12 cellular contexts compared by ENCODE assay signal in genomic region chr18:12862467-12862866, GRCh38. TPM values are rescaled to one million over a fixed set of nuclear protein-coding genes. Genes with fewer than 3 reads are reported as not detected.
A peak's percentile ranks its signal among the peaks of the same experiment; 100 is the strongest.
DNase-seq lines count a peak whose midpoint lies in the region; ATAC-seq, FAIRE-seq and TF ChIP-seq lines count a peak whose summit lies in the region.
"Had no signal": no experiment of that assay in that cellular context is flagged by ENCODE, and none has a peak within 500 bp of the region (broad histone marks: within the 10 kb centered on the region; RNA-seq: fewer than 3 reads in every experiment).

No MANE protein-coding gene starts in this region.

- no peak overlapping the region for H3K4me3 ChIP-seq in dorsolateral prefrontal cortex

- intact Hi-C loops in dorsolateral prefrontal cortex (cut with DNase I), result no loop called here

- H3K9me3 Mint-ChIP-seq in stimulated activated memory B cell treated with anti-CD40 and anti-IgM and Interleukin-4, amounts not matched to agents 10 μg/mL and 1 μg/mL and 100 μg/mL, for 72 hours, result no peaks in the 10 kb centered on the region
- H3K9me3 Mint-ChIP-seq: activated naive CD4-positive, alpha-beta T cell treated with anti-CD3 and anti-CD28 coated beads, Interleukin-2, amount 50 U/mL, for 24 hours had no signal

- TF ChIP-seq CTCF in dorsolateral prefrontal cortex (IDR thresholded peaks at IDR 0.05 in 54 of 56, conservative IDR thresholded peaks at IDR 0.05 in 2 of 56; ENCODE audit: low read depth in 1 of 56, partially characterized antibody in 56 of 56), result no peak

- peaks cover 8% of the 10 kb centered on the region for H3K36me3 Mint-ChIP-seq in stimulated activated memory B cell treated with anti-CD40 and anti-IgM and Interleukin-4, amounts not matched to agents 10 μg/mL and 1 μg/mL and 100 μg/mL, for 72 hours

- H3K4me3 Mint-ChIP-seq in stimulated activated memory B cell treated with anti-CD40 and anti-IgM and Interleukin-4, amounts not matched to agents 10 μg/mL and 1 μg/mL and 100 μg/mL, for 72 hours, result no peak overlapping the region
- H3K4me3 Mint-ChIP-seq: activated naive CD4-positive, alpha-beta T cell treated with anti-CD3 and anti-CD28 coated beads, Interleukin-2, amount 50 U/mL, for 24 hours had no signal

- ATAC-seq in stimulated activated memory B cell treated with anti-CD40 and anti-IgM and Interleukin-4, amounts not matched to agents 10 μg/mL and 1 μg/mL and 100 μg/mL, for 72 hours, result no peak
- ATAC-seq in HG03139 (IDR thresholded peaks at IDR 0.05; ENCODE audit: unreplicated experiment), result no peak
- ATAC-seq: sciatic nerve had no signal

- H3K27ac Mint-ChIP-seq in stimulated activated memory B cell treated with anti-CD40 and anti-IgM and Interleukin-4, amounts not matched to agents 10 μg/mL and 1 μg/mL and 100 μg/mL, for 72 hours, result peak overlapping the region; percentile 82
- H3K27ac Mint-ChIP-seq: activated naive CD4-positive, alpha-beta T cell treated with anti-CD3 and anti-CD28 coated beads, Interleukin-2, amount 50 U/mL, for 24 hours had no signal

- DNase-seq in NCI-H748 (lab: John Stamatoyannopoulos, UW; ENCODE audit: unreplicated experiment) (peak; percentile 24), NCI-H748 treated with DMSO at 0.1 percent for 48 hours (lab: John Stamatoyannopoulos, UW) (no peak), RCC 7860 (ENCODE audit: low spot score) (peak; percentile 11), iPS-NIHi7 (ENCODE audit: extremely low spot score) (peak; percentile 71), dorsolateral prefrontal cortex (no peak), SHP77 (lab: John Stamatoyannopoulos, UW) (no peak)
- DNase-seq: ACHN, NCI-H2227 treated with DMSO at 0.1 percent for 48 hours had no signal

- H3K4me1 Mint-ChIP-seq in stimulated activated memory B cell treated with anti-CD40 and anti-IgM and Interleukin-4, amounts not matched to agents 10 μg/mL and 1 μg/mL and 100 μg/mL, for 72 hours, result peaks cover 82% of the 10 kb centered on the region

- no peaks in the 10 kb centered on the region for H3K27me3 Mint-ChIP-seq in stimulated activated memory B cell treated with anti-CD40 and anti-IgM and Interleukin-4, amounts not matched to agents 10 μg/mL and 1 μg/mL and 100 μg/mL, for 72 hours
- H3K27me3 Mint-ChIP-seq: activated naive CD4-positive, alpha-beta T cell treated with anti-CD3 and anti-CD28 coated beads, Interleukin-2, amount 50 U/mL, for 24 hours had no signal

- H3K27ac ChIP-seq in dorsolateral prefrontal cortex, result no peak overlapping the region

- no peak for FAIRE-seq in RCC 7860 (lab: Jason Lieb, UNC)

- H3K27me3 ChIP-seq in dorsolateral prefrontal cortex, result no peaks in the 10 kb centered on the region

RNA-seq across cellular contexts. Expression of gene PTPN2, which starts 21.6 kb away (rescaled TPM):
- 10 to 100 TPM; 20.7 to 58.6 (median 34.5) TPM for total RNA-seq in dorsolateral prefrontal cortex

Comparison
In these comparisons a context has a peak if more than half of its experiments do, and no peak if none do; other contexts are left out.
1. DNase-seq: peak in NCI-H748 (single experiment), RCC 7860 (single experiment) and iPS-NIHi7 (single experiment); none in NCI-H748 treated with DMSO at 0.1 percent for 48 hours (single experiment), dorsolateral prefrontal cortex (0 of 10) and SHP77 (0 of 2).